In the genomic region with DNA sequence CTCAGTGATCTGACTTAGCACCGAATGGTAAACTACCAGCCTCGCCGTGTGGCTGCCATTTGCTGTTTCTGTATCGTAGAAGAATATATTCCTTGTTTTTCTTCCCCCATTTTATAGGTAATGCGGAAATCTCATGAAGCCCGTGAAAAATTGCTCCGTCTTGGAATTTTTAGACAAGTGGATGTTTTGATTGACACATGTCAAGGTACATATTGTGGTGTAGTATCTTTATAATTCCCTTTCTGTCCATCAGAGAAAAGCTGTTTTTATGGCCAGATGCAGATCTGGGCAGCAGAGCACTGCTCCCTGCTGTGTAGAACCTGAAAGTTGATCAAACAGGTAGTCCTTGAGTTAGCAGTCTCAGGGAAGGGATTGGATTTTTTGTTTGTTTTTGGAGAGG, we compare ENCODE assay signal across 22 cellular contexts. TPM values are rescaled to one million over a fixed set of nuclear protein-coding genes. Genes with fewer than 3 reads are reported as not detected.
"Had no signal": no experiment of that assay in that cellular context is flagged by ENCODE, and none has a peak within 500 bp of the region (broad histone marks: within the 10 kb centered on the region; RNA-seq: fewer than 3 reads in every experiment).

No MANE protein-coding gene starts in this region.

- H3K4me1 ChIP-seq: pancreas, prostate gland, spleen, stomach, testis, thyroid gland, transverse colon, upper lobe of left lung had no signal

- H3K4me2 ChIP-seq: hepatocyte had no signal

- DNase-seq: heart right ventricle; islet precursor cell; left ventricle myocardium inferior; naive thymus-derived CD8-positive, alpha-beta T cell; nucleus accumbens; pancreas; retina; right cardiac atrium; small intestine; spleen; stimulated activated CD4-positive, alpha-beta T cell treated with anti-CD3 and anti-CD28 coated beads, Interleukin-4, amount 100 ng/mL, for 24 hours; stimulated activated naive CD8-positive, alpha-beta T cell treated with anti-CD3 and anti-CD28 coated beads, Interleukin-15, Interleukin-2, amounts not matched to agents 100 U/mL and 50 U/mL, for 24 hours; stomach; testis; thyroid gland; transverse colon; upper lobe of left lung had no signal

- H3K79me2 ChIP-seq: hepatocyte had no signal

- H3K27me3 ChIP-seq: heart right ventricle, hepatocyte, pancreas, spleen, stomach, testis, thyroid gland, transverse colon, upper lobe of left lung had no signal

- FAIRE-seq: pancreas, small intestine had no signal

- H3K27ac ChIP-seq: heart right ventricle, hepatocyte, left ventricle myocardium inferior, pancreas, prostate gland, spleen, stomach, testis, thyroid gland, transverse colon, upper lobe of left lung had no signal

- H2AFZ ChIP-seq: hepatocyte had no signal

- H3K4me3 ChIP-seq: heart right ventricle, hepatocyte, left ventricle myocardium inferior, lung, pancreas, prostate gland, spleen, stomach, testis, thyroid gland, transverse colon, upper lobe of left lung had no signal

- ATAC-seq: heart right ventricle; naive thymus-derived CD8-positive, alpha-beta T cell; pancreas; sciatic nerve; stimulated activated memory B cell treated with anti-CD40 and anti-IgM and Interleukin-4, amounts not matched to agents 10 μg/mL and 1 μg/mL and 100 μg/mL, for 72 hours; stimulated activated naive CD8-positive, alpha-beta T cell treated with anti-CD3 and anti-CD28 coated beads, Interleukin-15, Interleukin-2, amounts not matched to agents 100 U/mL and 50 U/mL, for 24 hours had no signal

- H3K9me3 ChIP-seq: heart right ventricle, left ventricle myocardium inferior, pancreas, prostate gland, spleen, stomach, testis, thyroid gland, transverse colon, upper lobe of left lung had no signal

RNA-seq across cellular contexts. Expression of a gene that starts 45.0 kb away (rescaled TPM):
- total RNA-seq: left ventricle myocardium inferior had no signal
- polyA plus RNA-seq: naive thymus-derived CD8-positive, alpha-beta T cell had no signal
